Comparison of ENCODE assay signal across 21 cellular contexts in genomic region chr15:74316116-74316515, GRCh38. TPM values are rescaled to one million over a fixed set of nuclear protein-coding genes. Genes with fewer than 3 reads are reported as not detected.
DNase-seq lines count a peak whose midpoint lies in the region; ATAC-seq and TF ChIP-seq lines count a peak whose summit lies in the region.
"Had no signal": no experiment of that assay in that cellular context is flagged by ENCODE, and none has a peak within 500 bp of the region (broad histone marks: within the 10 kb centered on the region; RNA-seq: fewer than 3 reads in every experiment).

No MANE protein-coding gene starts in this region.

- H3K9me2 ChIP-seq in OCI-LY7 (ENCODE audit: insufficient read depth, low read length) = no peaks in the 10 kb centered on the region

- no peak overlapping the region for H2AFZ ChIP-seq in OCI-LY7 (ENCODE audit: low read length)
- H2AFZ ChIP-seq: GM23248 had no signal

- H3K27ac ChIP-seq in HEK293 (ENCODE audit: extremely low read depth, low read depth, low read length) (no peak overlapping the region), OCI-LY7 (ENCODE audit: low read depth, low read length, poor library complexity, severe bottlenecking) (no peak overlapping the region)

- H3K9me3 ChIP-seq in HEK293 (ENCODE audit: control insufficient read depth, insufficient read depth, low read depth, low read length) (no peaks in the 10 kb centered on the region), OCI-LY7 (ENCODE audit: low read length) (no peaks in the 10 kb centered on the region)
- H3K9me3 ChIP-seq: adrenal gland, sigmoid colon had no signal

- no peaks in the 10 kb centered on the region for H3K79me2 ChIP-seq in OCI-LY7 (ENCODE audit: insufficient read depth, low read depth, low read length)

- no TSS peak for BruUV-seq in OCI-LY7 (replicated peaks; lab: Mats Ljungman, UMichigan)

- peaks cover 30% of the 10 kb centered on the region for H3K4me1 ChIP-seq in HEK293 (ENCODE audit: control insufficient read depth, insufficient read depth, low read length)
- peaks cover 11% of the 10 kb centered on the region for H3K4me1 ChIP-seq in OCI-LY7 (ENCODE audit: insufficient read depth, low read length, poor library complexity, severe bottlenecking)

- POLR2A ChIA-PET in HEK293 (lab: Yijun Ruan, JAX) (interaction anchor here (0.7 kb wide), 1 partner anchor 128 kb away, joined by 4 read pairs; no protein-coding TSS in a partner anchor), OCI-LY7 (lab: Charles Lee) (no interaction called here)

- H3K36me3 ChIP-seq in HEK293 (ENCODE audit: control insufficient read depth in 2 of 2, insufficient read depth in 1 of 2, low read length in 2 of 2) (no peaks in the 10 kb centered on the region), OCI-LY7 (ENCODE audit: insufficient read depth, low read length) (no peaks in the 10 kb centered on the region)
- H3K36me3 ChIP-seq: adrenal gland, sigmoid colon had no signal

- H4K20me1 ChIP-seq in OCI-LY7 (ENCODE audit: insufficient read depth, low read length) = no peaks in the 10 kb centered on the region

- ATAC-seq in Right ventricle myocardium superior (ENCODE audit: poor library complexity) = no peak
- no peak for ATAC-seq in GM18861 (IDR thresholded peaks at IDR 0.05; ENCODE audit: unreplicated experiment)
- no peak for ATAC-seq in HG02642 (IDR thresholded peaks at IDR 0.05; ENCODE audit: poor library complexity, unreplicated experiment)

- intact Hi-C loops in OCI-LY7 (cut with micrococcal nuclease; ENCODE audit: unreplicated experiment) (no loop called here), Right ventricle myocardium superior (cut with DNase I) (no loop called here)

- DNase-seq in OCI-LY7 (ENCODE audit: low spot score) (no peak), Right ventricle myocardium superior (peak; percentile 52), retina (peak; percentile 74), pons (ENCODE audit: low spot score) (no peak)
- DNase-seq: activated CD4-positive, CD25-positive, alpha-beta regulatory T cell treated with anti-CD3 and anti-CD28 coated beads, Interleukin-2, amount 50 U/mL, for 72 hours; adrenal gland; dermis blood vessel endothelial cell; DMS53; GF-D8; GM23248; NCI-H1694 treated with DMSO at 0.1 percent for 48 hours; NCI-H345; sigmoid colon had no signal

- no peak for TF ChIP-seq CTCF in HEK293 (tag by site-specific recombination; IDR thresholded peaks at IDR 0.05)
- no peak for TF ChIP-seq CTCF in OCI-LY7 (conservative IDR thresholded peaks at IDR 0.05; ENCODE audit: low read length)

- H3K4me3 ChIP-seq in HEK293 (ENCODE audit: low read depth, low read length) = no peak overlapping the region
- H3K4me3 ChIP-seq in OCI-LY7 (ENCODE audit: low read depth, low read length, poor library complexity, severe bottlenecking) = no peak overlapping the region
- H3K4me3 ChIP-seq: adrenal gland, GM23248, lung, sigmoid colon had no signal

- peak overlapping the region; percentile 30; the same call in 1 of the 2 replicates for H3K4me2 ChIP-seq in OCI-LY7 (ENCODE audit: low read length)

- CTCF ChIA-PET in HEK293 (lab: Yijun Ruan, JAX) (interaction anchor here (0.6 to 16.8 kb wide), 7 partner anchors 9 to 310 kb away, joined by 4 to 301 read pairs (median 8); no protein-coding TSS in a partner anchor), OCI-LY7 (lab: Charles Lee; ENCODE audit: unreplicated experiment) (no interaction called here)

TF ChIP-seq in HEK293, 187 proteins besides CTCF, POLR2A, EP300 and RAD21:
- TF ChIP-seq, protein P1, sequence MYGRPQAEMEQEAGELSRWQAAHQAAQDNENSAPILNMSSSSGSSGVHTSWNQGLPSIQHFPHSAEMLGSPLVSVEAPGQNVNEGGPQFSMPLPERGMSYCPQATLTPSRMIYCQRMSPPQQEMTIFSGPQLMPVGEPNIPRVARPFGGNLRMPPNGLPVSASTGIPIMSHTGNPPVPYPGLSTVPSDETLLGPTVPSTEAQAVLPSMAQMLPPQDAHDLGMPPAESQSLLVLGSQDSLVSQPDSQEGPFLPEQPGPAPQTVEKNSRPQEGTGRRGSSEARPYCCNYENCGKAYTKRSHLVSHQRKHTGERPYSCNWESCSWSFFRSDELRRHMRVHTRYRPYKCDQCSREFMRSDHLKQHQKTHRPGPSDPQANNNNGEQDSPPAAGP (tag by site-specific recombination; IDR thresholded peaks at IDR 0.05) = peak; percentile 58; the same call in 1 of the 2 replicates
- TF ChIP-seq KLF16 (tag by site-specific recombination; IDR thresholded peaks at IDR 0.05) (no peak), ELK4 (IDR thresholded peaks at IDR 0.05; ENCODE audit: borderline replicate concordance, low read depth, low read length) (no peak)

RNA-seq across cellular contexts. Expression of gene CYP11A1, which starts 51.3 kb away (rescaled TPM):
- total RNA-seq in OCI-LY7 (2014; rRNA removed; shearing (Covaris generic)) = not detected in 2 replicates
- total RNA-seq in OCI-LY7 (2022) = not detected in 2 replicates
- 0.51 TPM for total RNA-seq in Right ventricle myocardium superior
- total RNA-seq: activated T-helper 17 cell treated with anti-CD3 and anti-CD28 coated beads, Interleukin-2, amount 50 U/mL, for 72 hours; dermis blood vessel endothelial cell; endothelial cell of umbilical vein; MCF 10A; RPMI7951 had no signal

Comparison
In these comparisons a context has a peak if more than half of its experiments do, and no peak if none do; other contexts are left out.
1. DNase-seq: peak in Right ventricle myocardium superior (single experiment) and retina (single experiment); none in OCI-LY7 (single experiment) and pons (single experiment).